ENCODE assay signal across 27 cellular contexts in genomic region chr3:11436775-11437174, GRCh38.
"Had no signal": no experiment of that assay in that cellular context is flagged by ENCODE, and none has a peak within 500 bp of the region (broad histone marks: within the 10 kb centered on the region; RNA-seq: fewer than 3 reads in every experiment).

No MANE protein-coding gene starts in this region.

- H3K4me3 Mint-ChIP-seq: activated CD4-positive, alpha-beta memory T cell treated with anti-CD3 and anti-CD28 coated beads, Interleukin-2, amount 10 ng/mL, durations not matched to agents 7 days and 5 days; activated CD4-positive, alpha-beta T cell treated with anti-CD3 and anti-CD28 coated beads, Interleukin-2, amount 10 ng/mL, durations not matched to agents 7 days and 5 days; activated T-cell treated with anti-CD3 and anti-CD28 coated beads, Interleukin-2, amount 50 U/mL, for 4 hours; activated T-helper 17 cell treated with anti-CD3 and anti-CD28 coated beads, Interleukin-2, amount 50 U/mL, for 72 hours; endodermal cell; natural killer cell; stimulated activated naive CD8-positive, alpha-beta T cell treated with anti-CD3 and anti-CD28 coated beads, Interleukin-15, Interleukin-2, amounts not matched to agents 100 ng/mL and 50 ng/mL, for 24 hours; T-helper 1 cell treated with Interleukin-12 subunit alpha and Interleukin-12 subunit beta and Interleukin-4 antibody, amounts not matched to agents 30 μg/mL and 1 μg/mL, for 36 hours; WTC11 had no signal

- H3K4me1 Mint-ChIP-seq: activated CD4-positive, alpha-beta memory T cell treated with anti-CD3 and anti-CD28 coated beads, Interleukin-2, amount 10 ng/mL, durations not matched to agents 7 days and 5 days; activated T-helper 17 cell treated with anti-CD3 and anti-CD28 coated beads, Interleukin-2, amount 50 U/mL, for 72 hours had no signal

- FAIRE-seq: frontal cortex, pancreas had no signal

- H3K27ac Mint-ChIP-seq: activated CD4-positive, alpha-beta memory T cell treated with anti-CD3 and anti-CD28 coated beads, Interleukin-2, amount 10 ng/mL, durations not matched to agents 7 days and 5 days; activated CD4-positive, alpha-beta T cell treated with anti-CD3 and anti-CD28 coated beads, Interleukin-2, amount 10 ng/mL, durations not matched to agents 7 days and 5 days; activated T-helper 17 cell treated with anti-CD3 and anti-CD28 coated beads, Interleukin-2, amount 50 U/mL, for 72 hours; endodermal cell; natural killer cell; stimulated activated naive CD8-positive, alpha-beta T cell treated with anti-CD3 and anti-CD28 coated beads, Interleukin-15, Interleukin-2, amounts not matched to agents 100 ng/mL and 50 ng/mL, for 24 hours; T-helper 1 cell treated with Interleukin-12 subunit alpha and Interleukin-12 subunit beta and Interleukin-4 antibody, amounts not matched to agents 30 μg/mL and 1 μg/mL, for 36 hours; WTC11 had no signal

- DNase-seq: activated CD4-positive, alpha-beta memory T cell treated with anti-CD3 and anti-CD28 coated beads, Interleukin-2, amount 10 ng/mL, durations not matched to agents 7 days and 5 days; activated CD4-positive, alpha-beta T cell treated with anti-CD3 and anti-CD28 coated beads for 1 hour; activated CD4-positive, alpha-beta T cell treated with anti-CD3 and anti-CD28 coated beads, Interleukin-2, amount 10 ng/mL, durations not matched to agents 7 days and 5 days; activated gamma-delta T cell treated with Interleukin-2 at 50 U/mL for 16 hours; activated naive CD4-positive, alpha-beta T cell treated with anti-CD3 and anti-CD28 coated beads, Interleukin-2, amount 50 U/mL, for 16 hours; activated T-cell treated with anti-CD3 and anti-CD28 coated beads, Interleukin-2, amount 50 U/mL, for 4 hours; amniotic stem cell; caudate nucleus; endodermal cell; left lung; lower lobe of right lung; mesendoderm; natural killer cell; pancreas; retina; stimulated activated CD4-positive, alpha-beta T cell treated with anti-CD3 and anti-CD28 coated beads, Interleukin-12 subunit alpha, Interleukin-12 subunit beta, amount 100 ng/mL, for 4 hours; stimulated activated CD4-positive, alpha-beta T cell treated with anti-CD3 and anti-CD28 coated beads, Interleukin-4, amount 100 ng/mL, for 1 hour; T-helper 9 cell; upper lobe of left lung had no signal

- H3K27me3 Mint-ChIP-seq: activated CD4-positive, alpha-beta memory T cell treated with anti-CD3 and anti-CD28 coated beads, Interleukin-2, amount 10 ng/mL, durations not matched to agents 7 days and 5 days; activated CD4-positive, alpha-beta T cell treated with anti-CD3 and anti-CD28 coated beads, Interleukin-2, amount 10 ng/mL, durations not matched to agents 7 days and 5 days; activated T-helper 17 cell treated with anti-CD3 and anti-CD28 coated beads, Interleukin-2, amount 50 U/mL, for 72 hours; stimulated activated naive CD8-positive, alpha-beta T cell treated with anti-CD3 and anti-CD28 coated beads, Interleukin-15, Interleukin-2, amounts not matched to agents 100 ng/mL and 50 ng/mL, for 24 hours had no signal

- H3K9me3 Mint-ChIP-seq: activated CD4-positive, alpha-beta memory T cell treated with anti-CD3 and anti-CD28 coated beads, Interleukin-2, amount 10 ng/mL, durations not matched to agents 7 days and 5 days; activated CD4-positive, alpha-beta T cell treated with anti-CD3 and anti-CD28 coated beads, Interleukin-2, amount 10 ng/mL, durations not matched to agents 7 days and 5 days; activated T-cell treated with anti-CD3 and anti-CD28 coated beads, Interleukin-2, amount 50 U/mL, for 4 hours; activated T-helper 17 cell treated with anti-CD3 and anti-CD28 coated beads, Interleukin-2, amount 50 U/mL, for 72 hours; endodermal cell; natural killer cell; stimulated activated naive CD8-positive, alpha-beta T cell treated with anti-CD3 and anti-CD28 coated beads, Interleukin-15, Interleukin-2, amounts not matched to agents 100 ng/mL and 50 ng/mL, for 24 hours; T-helper 1 cell treated with Interleukin-12 subunit alpha and Interleukin-12 subunit beta and Interleukin-4 antibody, amounts not matched to agents 30 μg/mL and 1 μg/mL, for 36 hours; WTC11 had no signal

- H3K4me3 ChIP-seq: left lung, lower lobe of right lung, pancreas, prostate gland, skin epidermis, thoracic aorta, upper lobe of left lung had no signal

- H3K36me3 Mint-ChIP-seq: natural killer cell, WTC11 had no signal
